In genomic region chr14:104726600-104727451, GRCh38 we compare ENCODE assay signal across 1 cellular context.
TF ChIP-seq lines count a peak whose summit lies in the region.

No MANE protein-coding gene starts in this region.

TF ChIP-seq in HepG2, 621 proteins besides CTCF, POLR2A, EP300 and RAD21 (continued from another document and continues in another):
- TF ChIP-seq AHDC1 (CRISPR knock-in tag; IDR thresholded peaks at IDR 0.05; ENCODE audit: borderline replicate concordance) (no peak), AFF4 (CRISPR knock-in tag; IDR thresholded peaks at IDR 0.05) (no peak), SMARCC2 (IDR thresholded peaks at IDR 0.05) (no peak), CC2D1A (CRISPR knock-in tag; IDR thresholded peaks at IDR 0.05) (no peak), RBM39 (IDR thresholded peaks at IDR 0.05; ENCODE audit: low read depth, low read length, poor library complexity, severe bottlenecking) (no peak), ZNF878 (CRISPR knock-in tag; IDR thresholded peaks at IDR 0.05) (no peak), MZF1 (CRISPR knock-in tag; IDR thresholded peaks at IDR 0.05; ENCODE audit: borderline replicate concordance) (no peak), ZNF768 (CRISPR knock-in tag; IDR thresholded peaks at IDR 0.05) (no peak), CREBL2 (CRISPR knock-in tag; IDR thresholded peaks at IDR 0.05; ENCODE audit: borderline replicate concordance) (no peak), MBD4 (IDR thresholded peaks at IDR 0.05; ENCODE audit: borderline replicate concordance, low read length) (no peak), ZNF784 (CRISPR knock-in tag; IDR thresholded peaks at IDR 0.05; ENCODE audit: borderline replicate concordance) (no peak), ZMAT5 (CRISPR knock-in tag; IDR thresholded peaks at IDR 0.05; ENCODE audit: borderline replicate concordance, low read depth) (no peak), ZNF142 (CRISPR knock-in tag; IDR thresholded peaks at IDR 0.05) (no peak), CHD2 (IDR thresholded peaks at IDR 0.05; ENCODE audit: low read depth, low read length) (no peak), MIER3 (CRISPR knock-in tag; IDR thresholded peaks at IDR 0.05; ENCODE audit: borderline replicate concordance) (peak; percentile 51; the same call in 1 of the 2 replicates), ZBTB3 (CRISPR knock-in tag; IDR thresholded peaks at IDR 0.05; ENCODE audit: borderline replicate concordance, low read depth) (no peak), MLLT10 (CRISPR knock-in tag; IDR thresholded peaks at IDR 0.05) (no peak), BRD4 (CRISPR knock-in tag; IDR thresholded peaks at IDR 0.05) (0 out of 2 replicates have a peak, but pooled peaks have one; percentile 46), ARNT (IDR thresholded peaks at IDR 0.05) (no peak), NFE2 (CRISPR knock-in tag; IDR thresholded peaks at IDR 0.05) (no peak), POGK (CRISPR knock-in tag; conservative IDR thresholded peaks at IDR 0.05) (no peak), MEIS1 (CRISPR knock-in tag; IDR thresholded peaks at IDR 0.05; ENCODE audit: borderline replicate concordance) (peak; percentile 33; the same call in 1 of the 2 replicates), TBL1XR1 (IDR thresholded peaks at IDR 0.05; ENCODE audit: borderline replicate concordance, low read length, partially characterized antibody) (no peak)
